Comparison of ENCODE assay signal across 8 cellular contexts in genomic region chr3:8500208-8500961, GRCh38. TPM values are rescaled to one million over a fixed set of nuclear protein-coding genes. Genes with fewer than 3 reads are reported as not detected.
DNase-seq lines count a peak whose midpoint lies in the region; ATAC-seq and TF ChIP-seq lines count a peak whose summit lies in the region.

No MANE protein-coding gene starts in this region.

- in situ Hi-C loops in ACHN (cut with HindIII; ENCODE audit: low pct_ligation_motif_present, low pct_unique_long_range_greater_than_20kb, low sequenced_read_pairs): no loop called here

- DNase-seq in ACHN (peak; percentile 72), NCI-H526 treated with DMSO at 0.1 percent for 48 hours (lab: John Stamatoyannopoulos, UW) (peak; percentile 30), epithelial cell of esophagus (ENCODE audit: low read depth) (peak; percentile 39), myocyte (ENCODE audit: low read depth) (peak; percentile 28), NCI-H2081 treated with DMSO at 0.1 percent for 48 hours (lab: John Stamatoyannopoulos, UW) (no peak), epidermal melanocyte (ENCODE audit: insufficient read length, low spot score) (no peak)
- no peak for DNase-seq in activated CD4-positive, alpha-beta T cell treated with anti-CD3 and anti-CD28 coated beads, Interleukin-2, amount 50 U/mL, for 48 hours

- ATAC-seq in GM21447 (IDR thresholded peaks at IDR 0.05; ENCODE audit: unreplicated experiment): no peak

- no peak overlapping the region for H3K4me3 ChIP-seq in epithelial cell of esophagus (ENCODE audit: low read length)

- no peak for TF ChIP-seq CTCF in epithelial cell of esophagus (IDR thresholded peaks at IDR 0.05; ENCODE audit: insufficient read depth, low read depth, low read length, missing control alignments)

RNA-seq across cellular contexts. Expression of gene LMCD1, which starts 1.2 kb away (rescaled TPM):
- 21.9 and 24.9 TPM in 2 replicates for total RNA-seq in myocyte
- polyA plus RNA-seq in myocyte (2012): 363 TPM

Comparison
In these comparisons a context has a peak if more than half of its experiments do, and no peak if none do; other contexts are left out.
1. DNase-seq: peak in ACHN (single experiment), NCI-H526 treated with DMSO at 0.1 percent for 48 hours (single experiment), epithelial cell of esophagus (single experiment) and myocyte (single experiment); none in NCI-H2081 treated with DMSO at 0.1 percent for 48 hours (single experiment), epidermal melanocyte (single experiment) and activated CD4-positive, alpha-beta T cell treated with anti-CD3 and anti-CD28 coated beads, Interleukin-2, amount 50 U/mL, for 48 hours (0 of 2).